Comparison of ENCODE assay signal across 2 cellular contexts in genomic region chr11:71994786-71995185, GRCh38.
TF ChIP-seq lines count a peak whose summit lies in the region.

No MANE protein-coding gene starts in this region.

TF ChIP-seq in GM23338, 12 proteins besides CTCF, POLR2A, EP300 and RAD21 (continued from another document):
- TF ChIP-seq ZNF462 (CRISPR knock-in tag; IDR thresholded peaks at IDR 0.05) (no peak), EZH2phosphoT487 (IDR thresholded peaks at IDR 0.05; ENCODE audit: unreplicated experiment) (no peak), NANOG (IDR thresholded peaks at IDR 0.05; ENCODE audit: borderline replicate concordance) (no peak), ZNF114 (CRISPR knock-in tag; IDR thresholded peaks at IDR 0.05) (no peak), ZNF331 (CRISPR knock-in tag; IDR thresholded peaks at IDR 0.05; ENCODE audit: low read depth) (no peak)

TF ChIP-seq in Ishikawa, 13 proteins besides CTCF, POLR2A, EP300 and RAD21 (continued from another document):
- no peak for TF ChIP-seq MAX (IDR thresholded peaks at IDR 0.05)
- TF ChIP-seq FOXM1 (IDR thresholded peaks at IDR 0.05; ENCODE audit: borderline replicate concordance, low read depth), result no peak
- TF ChIP-seq TCF12 (IDR thresholded peaks at IDR 0.05; ENCODE audit: low read depth), result no peak
